In the genomic region with DNA sequence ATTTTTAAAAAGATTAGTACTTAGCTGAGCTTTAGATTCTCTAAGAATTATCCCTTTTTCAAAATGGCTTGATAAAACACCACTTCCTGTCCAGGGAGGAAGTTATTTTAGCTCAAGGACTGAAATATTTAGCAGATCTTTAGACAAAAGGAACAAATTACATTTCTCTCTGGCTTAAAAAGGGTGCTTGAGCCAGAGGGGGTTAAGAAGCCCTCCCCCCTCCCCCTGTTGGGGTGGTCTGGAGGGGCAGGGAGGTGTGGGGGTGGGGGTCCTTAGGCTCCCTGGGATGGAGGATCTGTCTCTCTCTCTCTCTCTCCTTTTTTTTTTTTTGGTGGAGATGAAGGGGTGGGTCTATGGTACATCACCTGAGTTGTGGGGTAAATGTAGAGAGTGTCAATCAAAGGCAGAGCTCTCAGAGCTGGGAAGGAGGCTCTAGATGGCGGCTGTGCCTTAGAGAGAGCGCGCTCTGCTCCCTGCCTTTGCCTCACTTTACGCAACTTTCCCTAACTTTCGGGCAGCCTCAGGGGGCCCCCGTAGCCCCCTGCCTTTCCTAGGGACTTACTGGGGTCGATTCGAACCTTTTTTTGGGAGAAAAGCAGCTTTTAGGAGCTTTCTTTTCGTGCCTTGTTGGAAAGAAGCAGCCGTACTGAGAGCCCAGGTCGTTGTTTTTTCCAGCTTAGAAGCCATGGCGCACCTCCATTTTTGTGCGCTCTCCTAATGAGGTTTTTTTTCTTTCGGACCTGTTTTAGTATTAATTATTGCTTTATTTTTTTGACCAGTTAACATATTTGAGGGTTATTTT, we compare ENCODE assay signal across 1 cellular context.
TF ChIP-seq lines count a peak whose summit lies in the region.

Gene CHD2, plus strand, starts transcription at position 415 of the 802 bp plus-strand sequence. CDS start 914 bp downstream, outside the sequence.

TF ChIP-seq in K562, 482 proteins besides CTCF, POLR2A, EP300 and RAD21 (continued from another document):
- TF ChIP-seq RNF219 (CRISPR knock-in tag; IDR thresholded peaks at IDR 0.05), result no peak
- 0 out of 4 replicates have a peak, but pooled peaks of 1 of the 2 experiments have one; percentile 6 for TF ChIP-seq KDM1A (IDR thresholded peaks at IDR 0.05)
- peak; percentile 21 to 70; a peak in 1 of 4 replicates for TF ChIP-seq CSDE1 (IDR thresholded peaks at IDR 0.05)
- TF ChIP-seq SMAD2 (IDR thresholded peaks at IDR 0.05; ENCODE audit: low read depth, low read length), result no peak
- 0 out of 4 replicates have a peak, but pooled peaks of 1 of the 2 experiments have one; percentile 16 for TF ChIP-seq ARNT (IDR thresholded peaks at IDR 0.05)
- TF ChIP-seq ZFX (CRISPR knock-in tag; IDR thresholded peaks at IDR 0.05), result 0 out of 2 replicates have a peak, but pooled peaks have one; percentile 23
- TF ChIP-seq GTF2E2 (tag; IDR thresholded peaks at IDR 0.05), result peak; percentile 89
- 0 out of 2 replicates have a peak, but pooled peaks have one; percentile 66 for TF ChIP-seq ZBED1 (IDR thresholded peaks at IDR 0.05)
- TF ChIP-seq, protein P1, sequence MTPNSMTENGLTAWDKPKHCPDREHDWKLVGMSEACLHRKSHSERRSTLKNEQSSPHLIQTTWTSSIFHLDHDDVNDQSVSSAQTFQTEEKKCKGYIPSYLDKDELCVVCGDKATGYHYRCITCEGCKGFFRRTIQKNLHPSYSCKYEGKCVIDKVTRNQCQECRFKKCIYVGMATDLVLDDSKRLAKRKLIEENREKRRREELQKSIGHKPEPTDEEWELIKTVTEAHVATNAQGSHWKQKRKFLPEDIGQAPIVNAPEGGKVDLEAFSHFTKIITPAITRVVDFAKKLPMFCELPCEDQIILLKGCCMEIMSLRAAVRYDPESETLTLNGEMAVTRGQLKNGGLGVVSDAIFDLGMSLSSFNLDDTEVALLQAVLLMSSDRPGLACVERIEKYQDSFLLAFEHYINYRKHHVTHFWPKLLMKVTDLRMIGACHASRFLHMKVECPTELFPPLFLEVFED (CRISPR knock-in tag; conservative IDR thresholded peaks at IDR 0.05), result 0 out of 2 replicates have a peak, but pooled peaks have one; percentile 11
- TF ChIP-seq MBD2 (IDR thresholded peaks at IDR 0.05; ENCODE audit: borderline replicate concordance, low read depth), result peak; percentile 56; the same call in 1 of the 2 replicates
- no peak for TF ChIP-seq COPS2 (conservative IDR thresholded peaks at IDR 0.05)
- peak; percentile 97 for TF ChIP-seq SUPT5H (IDR thresholded peaks at IDR 0.05)
- TF ChIP-seq ZBTB9 (CRISPR knock-in tag; IDR thresholded peaks at IDR 0.05), result peak; percentile 58; the same call in 1 of the 2 replicates
- peak; percentile 97 for TF ChIP-seq ZBTB7A (IDR thresholded peaks at IDR 0.05; ENCODE audit: borderline replicate concordance, control insufficient read depth, low read depth, low read length)
- TF ChIP-seq KDM5B (IDR thresholded peaks at IDR 0.05; ENCODE audit: insufficient replicate concordance, low read depth, low read length), result peak; percentile 97
- TF ChIP-seq, protein P2, sequence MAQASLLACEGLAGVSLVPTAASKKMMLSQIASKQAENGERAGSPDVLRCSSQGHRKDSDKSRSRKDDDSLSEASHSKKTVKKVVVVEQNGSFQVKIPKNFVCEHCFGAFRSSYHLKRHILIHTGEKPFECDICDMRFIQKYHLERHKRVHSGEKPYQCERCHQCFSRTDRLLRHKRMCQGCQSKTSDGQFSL (CRISPR knock-in tag; IDR thresholded peaks at IDR 0.05), result no peak
- TF ChIP-seq, protein P2 (tag; IDR thresholded peaks at IDR 0.05), result no peak
- TF ChIP-seq ZNF699 (CRISPR knock-in tag; IDR thresholded peaks at IDR 0.05; ENCODE audit: insufficient replicate concordance), result no peak
- TF ChIP-seq BCL6 (CRISPR knock-in tag; IDR thresholded peaks at IDR 0.05), result no peak
- peak; percentile 64; the same call in 1 of the 2 replicates for TF ChIP-seq CTBP1 (IDR thresholded peaks at IDR 0.05; ENCODE audit: borderline replicate concordance)
- TF ChIP-seq NFE2 (IDR thresholded peaks at IDR 0.05; ENCODE audit: low read depth), result 0 out of 2 replicates have a peak, but pooled peaks have one; percentile 3
- TF ChIP-seq XRCC5 (IDR thresholded peaks at IDR 0.05; ENCODE audit: low read depth, low read length), result 0 out of 2 replicates have a peak, but pooled peaks have one; percentile 37
- TF ChIP-seq ZBTB17 (CRISPR knock-in tag; IDR thresholded peaks at IDR 0.05), result 0 out of 2 replicates have a peak, but pooled peaks have one; percentile 31
- TF ChIP-seq SIN3A (IDR thresholded peaks at IDR 0.05; ENCODE audit: borderline replicate concordance in 2 of 2, control insufficient read depth in 1 of 2, low read depth in 2 of 2, low read length in 2 of 2), result 0 out of 4 replicates have a peak, but pooled peaks have one; percentile 11 to 28
